In the genomic region with DNA sequence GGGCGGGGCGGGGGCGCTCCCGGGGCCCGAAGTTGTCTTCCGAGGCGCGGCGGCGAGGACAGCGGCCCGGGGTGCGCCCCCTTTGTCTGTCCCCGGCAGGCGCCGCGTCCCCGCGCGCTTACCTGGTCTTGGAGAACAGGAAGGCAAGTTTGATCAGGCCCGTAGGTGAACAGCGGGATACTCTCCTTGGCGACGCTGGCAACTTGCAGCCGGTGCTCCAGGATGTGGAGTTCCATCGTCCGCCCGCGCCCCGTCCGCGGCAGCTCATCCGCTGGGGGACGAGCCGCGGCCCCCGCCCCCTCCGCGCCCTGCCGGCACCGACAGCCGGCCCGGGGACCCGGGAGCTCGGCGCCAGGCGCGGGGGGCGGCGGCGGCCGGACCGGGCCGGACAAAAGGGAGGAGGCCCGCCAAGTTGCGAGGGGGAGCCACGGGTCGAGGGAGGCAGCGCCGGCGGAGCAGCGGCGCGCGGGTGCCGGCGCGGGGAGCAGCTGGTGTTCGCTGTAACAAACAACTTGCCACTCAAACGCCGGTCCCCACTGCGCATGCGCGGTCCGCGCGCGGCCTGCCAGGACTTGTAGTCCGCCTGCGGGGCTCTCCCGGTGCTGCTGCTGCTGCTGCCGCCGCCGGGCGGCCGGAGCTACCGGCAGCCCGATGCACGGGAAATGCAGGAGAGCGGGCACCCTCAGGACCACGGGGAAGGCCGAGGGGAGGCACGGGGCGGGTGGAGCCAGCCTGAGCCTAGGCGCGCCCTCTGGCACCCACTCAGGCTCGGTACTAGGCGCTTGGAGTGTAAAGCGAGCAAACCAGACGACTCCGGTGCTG, we compare ENCODE assay signal across 8 cellular contexts. TPM values are rescaled to one million over a fixed set of nuclear protein-coding genes. Genes with fewer than 3 reads are reported as not detected.
DNase-seq lines count a peak whose midpoint lies in the region; ATAC-seq lines count a peak whose summit lies in the region.

No MANE protein-coding gene starts in this region.

- peak; percentile 84 for ATAC-seq in GM19468 (IDR thresholded peaks at IDR 0.05; ENCODE audit: extremely low read depth, unreplicated experiment)
- ATAC-seq in activated CD8-positive, alpha-beta memory T cell treated with anti-CD3 and anti-CD28 coated beads, Interleukin-2, amount 10 ng/mL, durations not matched to agents 7 days and 5 days = peak; percentile 97

- H3K4me1 ChIP-seq in endocrine pancreas (ENCODE audit: control insufficient read depth, insufficient read depth, low read length) = no peaks in the 10 kb centered on the region

- CTCF ChIA-PET in activated CD8-positive, alpha-beta memory T cell treated with anti-CD3 and anti-CD28 coated beads, Interleukin-2, amount 10 ng/mL, durations not matched to agents 7 days and 5 days (lab: Charles Lee) = interaction anchor here (0.8 to 1.2 kb wide), 3 partner anchors 11 to 73 kb away, joined by 3 to 7 read pairs (median 3); no protein-coding TSS in a partner anchor

- H3K9me3 ChIP-seq in endocrine pancreas (ENCODE audit: control insufficient read depth, low read length) = no peaks in the 10 kb centered on the region

- H3K36me3 Mint-ChIP-seq in activated CD8-positive, alpha-beta memory T cell treated with anti-CD3 and anti-CD28 coated beads, Interleukin-2, amount 10 ng/mL, durations not matched to agents 7 days and 5 days = no peaks in the 10 kb centered on the region

- H3K27me3 Mint-ChIP-seq in activated CD8-positive, alpha-beta memory T cell treated with anti-CD3 and anti-CD28 coated beads, Interleukin-2, amount 10 ng/mL, durations not matched to agents 7 days and 5 days = no peaks in the 10 kb centered on the region

- H3K4me3 Mint-ChIP-seq in activated CD8-positive, alpha-beta memory T cell treated with anti-CD3 and anti-CD28 coated beads, Interleukin-2, amount 10 ng/mL, durations not matched to agents 7 days and 5 days = peak overlapping the region; percentile 70

- peaks cover 16% of the 10 kb centered on the region for H3K4me1 Mint-ChIP-seq in activated CD8-positive, alpha-beta memory T cell treated with anti-CD3 and anti-CD28 coated beads, Interleukin-2, amount 10 ng/mL, durations not matched to agents 7 days and 5 days

- DNase-seq in COLO829 (ENCODE audit: low spot score) (peak; percentile 77), HS-5 (ENCODE audit: low read depth) (peak; percentile 45), NK-92 (lab: John Stamatoyannopoulos, UW; ENCODE audit: unreplicated experiment) (peak; percentile 74), mesenteric fat pad (ENCODE audit: low spot score) (peak; percentile 100)
- peak; percentile 99 for DNase-seq in activated CD8-positive, alpha-beta memory T cell treated with anti-CD3 and anti-CD28 coated beads, Interleukin-2, amount 10 ng/mL, durations not matched to agents 7 days and 5 days
- peak; percentile 95 for DNase-seq in stimulated activated CD8-positive, alpha-beta memory T cell treated with anti-CD3 and anti-CD28 coated beads, Interleukin-15, amount 100 ng/mL, for 1 hour (ENCODE audit: low read depth)

- H3K4me3 ChIP-seq in endocrine pancreas (ENCODE audit: control insufficient read depth, insufficient read depth, low read length) = no peak overlapping the region

- no peaks in the 10 kb centered on the region for H3K9me3 Mint-ChIP-seq in activated CD8-positive, alpha-beta memory T cell treated with anti-CD3 and anti-CD28 coated beads, Interleukin-2, amount 10 ng/mL, durations not matched to agents 7 days and 5 days (ENCODE audit: low read depth)

- peak overlapping the region; percentile 57 for H3K27ac Mint-ChIP-seq in activated CD8-positive, alpha-beta memory T cell treated with anti-CD3 and anti-CD28 coated beads, Interleukin-2, amount 10 ng/mL, durations not matched to agents 7 days and 5 days

- H3K27me3 ChIP-seq in endocrine pancreas (ENCODE audit: control insufficient read depth, insufficient read depth, low read length) = no peaks in the 10 kb centered on the region

- H3K9ac ChIP-seq in endocrine pancreas (ENCODE audit: control insufficient read depth, insufficient read depth, low read length) = peak overlapping the region; percentile 43

- H3K36me3 ChIP-seq in endocrine pancreas (ENCODE audit: control insufficient read depth, insufficient read depth, low read length) = no peaks in the 10 kb centered on the region

RNA-seq across cellular contexts. Expression of a gene that starts 35.6 kb away (rescaled TPM):
- not detected for total RNA-seq in activated CD8-positive, alpha-beta memory T cell treated with anti-CD3 and anti-CD28 coated beads, Interleukin-2, amount 10 ng/mL, durations not matched to agents 7 days and 5 days
- total RNA-seq in mesenteric fat pad = not detected

RNA-seq across cellular contexts. Expression of a gene that starts 52.2 kb away (rescaled TPM):
- 10 to 100 TPM; 45.2 to 63.2 TPM for total RNA-seq in activated CD8-positive, alpha-beta memory T cell treated with anti-CD3 and anti-CD28 coated beads, Interleukin-2, amount 10 ng/mL, durations not matched to agents 7 days and 5 days
- total RNA-seq in mesenteric fat pad = not detected

Comparison
In these comparisons a context has a peak if more than half of its experiments do, and no peak if none do; other contexts are left out.
1. DNase-seq: peak in every context shown above with its lines; median percentile 100 in mesenteric fat pad; 99 in activated CD8-positive, alpha-beta memory T cell treated with anti-CD3 and anti-CD28 coated beads, Interleukin-2, amount 10 ng/mL, durations not matched to agents 7 days and 5 days; 95 in stimulated activated CD8-positive, alpha-beta memory T cell treated with anti-CD3 and anti-CD28 coated beads, Interleukin-15, amount 100 ng/mL, for 1 hour; 77 in COLO829; 74 in NK-92; 45 in HS-5.
2. RNA of a gene that starts 52.2 kb away (total RNA-seq): 45.2 to 63.2 TPM in activated CD8-positive, alpha-beta memory T cell treated with anti-CD3 and anti-CD28 coated beads, Interleukin-2, amount 10 ng/mL, durations not matched to agents 7 days and 5 days; not detected in mesenteric fat pad (single experiment); every median in the first group is over 10 times any median in the second.